ENCODE assay signal across 12 cellular contexts in genomic region chr5:109788596-109788995, GRCh38.
A peak's percentile ranks its signal among the peaks of the same experiment; 100 is the strongest.
DNase-seq lines count a peak whose midpoint lies in the region; ATAC-seq and TF ChIP-seq lines count a peak whose summit lies in the region.
"Had no signal": no experiment of that assay in that cellular context is flagged by ENCODE, and none has a peak within 500 bp of the region (broad histone marks: within the 10 kb centered on the region; RNA-seq: fewer than 3 reads in every experiment).

No MANE protein-coding gene starts in this region.

- no peak overlapping the region for H3K4me3 ChIP-seq in WERI-Rb-1 (ENCODE audit: low read depth, low read length)
- H3K4me3 ChIP-seq: coronary artery, thyroid gland had no signal

- H3K4me1 Mint-ChIP-seq in activated T-cell treated with anti-CD3 and anti-CD28 coated beads, Interleukin-2, amount 50 U/mL, for 24 hours (ENCODE audit: low read depth), result peaks cover 30% of the 10 kb centered on the region
- H3K4me1 Mint-ChIP-seq in stimulated activated naive CD8-positive, alpha-beta T cell treated with anti-CD3 and anti-CD28 coated beads, Interleukin-15, amount 100 ng/mL, for 72 hours, result peaks cover 19% of the 10 kb centered on the region

- no peaks in the 10 kb centered on the region for H3K9me3 ChIP-seq in WERI-Rb-1 (ENCODE audit: severe bottlenecking)
- H3K9me3 ChIP-seq: thyroid gland had no signal

- ATAC-seq in GM21786 (IDR thresholded peaks at IDR 0.05; ENCODE audit: unreplicated experiment) (peak; percentile 88), HG03342 (IDR thresholded peaks at IDR 0.05; ENCODE audit: unreplicated experiment) (peak; percentile 93)
- peak; percentile 75 for ATAC-seq in stimulated activated naive CD8-positive, alpha-beta T cell treated with anti-CD3 and anti-CD28 coated beads, Interleukin-15, amount 100 ng/mL, for 72 hours
- ATAC-seq: left ventricle myocardium superior had no signal

- H3K27me3 ChIP-seq in WERI-Rb-1 (ENCODE audit: insufficient read depth, low read depth, severe bottlenecking), result no peaks in the 10 kb centered on the region
- H3K27me3 ChIP-seq: thyroid gland had no signal

- DNase-seq in activated T-cell treated with anti-CD3 and anti-CD28 coated beads, Interleukin-2, amount 50 U/mL, for 24 hours, result no peak
- DNase-seq in activated T-cell treated with anti-CD3 and anti-CD28 coated beads, Interleukin-2, amount 50 U/mL, for 48 hours, result no peak
- DNase-seq in stimulated activated naive CD8-positive, alpha-beta T cell treated with anti-CD3 and anti-CD28 coated beads, Interleukin-15, amount 100 ng/mL, for 72 hours, result no peak
- no peak for DNase-seq in NCI-H2227 (lab: John Stamatoyannopoulos, UW; ENCODE audit: unreplicated experiment)
- DNase-seq in cardiac septum (ENCODE audit: low spot score), result no peak
- DNase-seq in WERI-Rb-1, result no peak
- DNase-seq: EL, left ventricle myocardium superior, thyroid gland had no signal

- peaks cover 83% of the 10 kb centered on the region for H3K36me3 Mint-ChIP-seq in activated T-cell treated with anti-CD3 and anti-CD28 coated beads, Interleukin-2, amount 50 U/mL, for 24 hours (ENCODE audit: low read depth)

- H3K9me3 Mint-ChIP-seq in activated T-cell treated with anti-CD3 and anti-CD28 coated beads, Interleukin-2, amount 50 U/mL, for 24 hours, result no peaks in the 10 kb centered on the region
- H3K9me3 Mint-ChIP-seq in stimulated activated naive CD8-positive, alpha-beta T cell treated with anti-CD3 and anti-CD28 coated beads, Interleukin-15, amount 100 ng/mL, for 72 hours, result peaks cover 5 to 8% of the 10 kb centered on the region in 2 donors

- peak overlapping the region; percentile 65 for H3K27ac Mint-ChIP-seq in activated T-cell treated with anti-CD3 and anti-CD28 coated beads, Interleukin-2, amount 50 U/mL, for 24 hours
- H3K27ac Mint-ChIP-seq in stimulated activated naive CD8-positive, alpha-beta T cell treated with anti-CD3 and anti-CD28 coated beads, Interleukin-15, amount 100 ng/mL, for 72 hours, result no peak overlapping the region

- intact Hi-C loops in cardiac septum (cut with DNase I), result no loop called here

- no peak overlapping the region for H3K4me3 Mint-ChIP-seq in activated T-cell treated with anti-CD3 and anti-CD28 coated beads, Interleukin-2, amount 50 U/mL, for 24 hours
- H3K4me3 Mint-ChIP-seq in stimulated activated naive CD8-positive, alpha-beta T cell treated with anti-CD3 and anti-CD28 coated beads, Interleukin-15, amount 100 ng/mL, for 72 hours, result no peak overlapping the region

- no peak overlapping the region for H3K27ac ChIP-seq in WERI-Rb-1
- H3K27ac ChIP-seq: coronary artery, thyroid gland had no signal

- H3K27me3 Mint-ChIP-seq in activated T-cell treated with anti-CD3 and anti-CD28 coated beads, Interleukin-2, amount 50 U/mL, for 24 hours, result no peaks in the 10 kb centered on the region
- H3K27me3 Mint-ChIP-seq in stimulated activated naive CD8-positive, alpha-beta T cell treated with anti-CD3 and anti-CD28 coated beads, Interleukin-15, amount 100 ng/mL, for 72 hours, result no peaks in the 10 kb centered on the region

- no peak for TF ChIP-seq CTCF in WERI-Rb-1 (IDR thresholded peaks at IDR 0.05; ENCODE audit: low read depth, low read length)

- H3K36me3 ChIP-seq in WERI-Rb-1, result no peaks in the 10 kb centered on the region
- H3K36me3 ChIP-seq: thyroid gland had no signal
